14 cellular contexts compared by ENCODE assay signal in genomic region chr1:17370618-17371017, GRCh38. TPM values are rescaled to one million over a fixed set of nuclear protein-coding genes. Genes with fewer than 3 reads are reported as not detected.
DNase-seq lines count a peak whose midpoint lies in the region; ATAC-seq and TF ChIP-seq lines count a peak whose summit lies in the region.
"Had no signal": no experiment of that assay in that cellular context is flagged by ENCODE, and none has a peak within 500 bp of the region (broad histone marks: within the 10 kb centered on the region; RNA-seq: fewer than 3 reads in every experiment).

No MANE protein-coding gene starts in this region.

- no peak for ATAC-seq in HG03175 (IDR thresholded peaks at IDR 0.05; ENCODE audit: unreplicated experiment)
- ATAC-seq in left cardiac atrium = no peak
- ATAC-seq: T-cell had no signal

- no peaks in the 10 kb centered on the region for H3K4me1 ChIP-seq in SK-N-SH (ENCODE audit: control insufficient read depth in 1 of 2, insufficient read depth in 2 of 2, low read depth in 1 of 2, low read length in 1 of 2)
- H3K4me1 ChIP-seq: stomach had no signal

- H3K27ac ChIP-seq in SK-N-SH (ENCODE audit: low read depth in 2 of 2, low read length in 1 of 2) = no peak overlapping the region
- H3K27ac ChIP-seq: stomach had no signal

- peaks cover 18% of the 10 kb centered on the region for H3K27me3 Mint-ChIP-seq in Calu3 (ENCODE audit: unreplicated experiment)
- peaks cover 6% of the 10 kb centered on the region for H3K27me3 Mint-ChIP-seq in glutamatergic neuron (ENCODE audit: unreplicated experiment)

- no peaks in the 10 kb centered on the region for H3K36me3 Mint-ChIP-seq in Calu3 (ENCODE audit: insufficient read depth, unreplicated experiment)
- H3K36me3 Mint-ChIP-seq in glutamatergic neuron (ENCODE audit: unreplicated experiment) = no peaks in the 10 kb centered on the region
- H3K36me3 Mint-ChIP-seq: naive thymus-derived CD8-positive, alpha-beta T cell; T-cell had no signal

- no peaks in the 10 kb centered on the region for H3K4me1 Mint-ChIP-seq in Calu3 (ENCODE audit: low read depth, unreplicated experiment)
- no peaks in the 10 kb centered on the region for H3K4me1 Mint-ChIP-seq in glutamatergic neuron (ENCODE audit: low read depth, unreplicated experiment)
- H3K4me1 Mint-ChIP-seq: central memory CD8-positive, alpha-beta T cell; naive thymus-derived CD8-positive, alpha-beta T cell; T-cell had no signal

- H3K9ac ChIP-seq in SK-N-SH = no peak overlapping the region

- POLR2A ChIA-PET in SK-N-SH (lab: Yijun Ruan, JAX) = no interaction called here

- no peak overlapping the region for H2AFZ ChIP-seq in SK-N-SH (ENCODE audit: low read depth)

- H3K4me3 Mint-ChIP-seq in Calu3 (ENCODE audit: low read depth, unreplicated experiment) = no peak overlapping the region
- H3K4me3 Mint-ChIP-seq in glutamatergic neuron (ENCODE audit: unreplicated experiment) = no peak overlapping the region
- H3K4me3 Mint-ChIP-seq: central memory CD8-positive, alpha-beta T cell; naive thymus-derived CD8-positive, alpha-beta T cell; T-cell had no signal

- DNase-seq in Calu3 (peak; percentile 21), HFF-Myc (ENCODE audit: extremely low read depth, low read depth) (no peak), SK-N-SH (no peak), glutamatergic neuron (no peak), left cardiac atrium (no peak), SHP77 treated with DMSO at 0.1 percent for 48 hours (lab: John Stamatoyannopoulos, UW) (no peak)
- DNase-seq in activated naive CD4-positive, alpha-beta T cell treated with Interleukin-2 at 50 U/mL for 16 hours = no peak
- DNase-seq: MG63; stimulated activated CD4-positive, alpha-beta T cell treated with anti-CD3 and anti-CD28 coated beads, Interleukin-15, amount 100 ng/mL, for 24 hours; stomach; T-cell had no signal

- TF ChIP-seq CTCF in Calu3 (IDR thresholded peaks at IDR 0.05; ENCODE audit: unreplicated experiment) = peak; percentile 36
- TF ChIP-seq CTCF in HFF-Myc (IDR thresholded peaks at IDR 0.05; ENCODE audit: low read depth, low read length, missing control alignments) = peak; percentile 33
- peak; percentile 24; the same call in 1 of the 2 replicates for TF ChIP-seq CTCF in SK-N-SH (IDR thresholded peaks at IDR 0.05)
- peak; percentile 13 for TF ChIP-seq CTCF in glutamatergic neuron (IDR thresholded peaks at IDR 0.05; ENCODE audit: partially characterized antibody, unreplicated experiment)

- peaks cover 26% of the 10 kb centered on the region; the same call in 1 of the 2 replicates for H3K27me3 ChIP-seq in SK-N-SH (ENCODE audit: insufficient read depth)
- H3K27me3 ChIP-seq: MG63 had no signal

- H3K79me2 ChIP-seq in SK-N-SH (ENCODE audit: insufficient read depth) = no peaks in the 10 kb centered on the region

- no peaks in the 10 kb centered on the region for H3F3A ChIP-seq in SK-N-SH (replicated peaks; ENCODE audit: insufficient read depth)

- H3K4me2 ChIP-seq in SK-N-SH = no peak overlapping the region

- H3K9me3 Mint-ChIP-seq in Calu3 (ENCODE audit: low read depth, unreplicated experiment) (no peaks in the 10 kb centered on the region), glutamatergic neuron (ENCODE audit: unreplicated experiment) (no peaks in the 10 kb centered on the region)
- H3K9me3 Mint-ChIP-seq: central memory CD8-positive, alpha-beta T cell; naive thymus-derived CD8-positive, alpha-beta T cell; T-cell had no signal

- H3K27ac Mint-ChIP-seq in Calu3 (ENCODE audit: unreplicated experiment) = no peak overlapping the region
- no peak overlapping the region for H3K27ac Mint-ChIP-seq in glutamatergic neuron (ENCODE audit: unreplicated experiment)
- H3K27ac Mint-ChIP-seq: naive thymus-derived CD8-positive, alpha-beta T cell; T-cell had no signal

- TF ChIP-seq RAD21 in SK-N-SH (IDR thresholded peaks at IDR 0.05; ENCODE audit: low read length) = no peak

- H3K4me3 ChIP-seq in HFF-Myc (replicated peaks; ENCODE audit: low read depth, low read length) (no peak overlapping the region), SK-N-SH (ENCODE audit: low read depth in 2 of 2, low read length in 1 of 2) (no peak overlapping the region)
- H3K4me3 ChIP-seq: MG63, stomach had no signal

- no peak for TF ChIP-seq EP300 in SK-N-SH (IDR thresholded peaks at IDR 0.05; ENCODE audit: borderline replicate concordance in 1 of 2, low read depth in 1 of 2, low read length in 1 of 2)

- H3K9me3 ChIP-seq in SK-N-SH = no peaks in the 10 kb centered on the region
- H3K9me3 ChIP-seq: MG63, stomach had no signal

- no peaks in the 10 kb centered on the region for H3K36me3 ChIP-seq in SK-N-SH (replicated peaks in 1 of 2; ENCODE audit: control insufficient read depth in 1 of 2, insufficient read depth in 2 of 2, low read length in 1 of 2)
- H3K36me3 ChIP-seq: MG63, stomach had no signal

- WGBS in SK-N-SH (ENCODE audit: low lambda C conversion rate) = 73% methylated on average over 2 of the region's 2 CpGs

- BruUV-seq in Calu3 (replicated peaks; lab: Mats Ljungman, UMichigan) = no TSS peak

- CTCF ChIA-PET in Calu3 (lab: Charles Lee) = no interaction called here
- CTCF ChIA-PET in SK-N-SH (lab: Yijun Ruan, JAX) = interaction anchor here (0.6 to 1.5 kb wide), 2 partner anchors 82 to 310 kb away, joined by 3 to 4 read pairs; no protein-coding TSS in a partner anchor

- H4K20me1 ChIP-seq in SK-N-SH (ENCODE audit: insufficient read depth) = no peaks in the 10 kb centered on the region

- H3K9me2 ChIP-seq in SK-N-SH = no peaks in the 10 kb centered on the region

- intact Hi-C loops in Calu3 (cut with micrococcal nuclease; ENCODE audit: unreplicated experiment) = no loop called here
- intact Hi-C loops in left cardiac atrium (cut with DNase I) = no loop called here

TF ChIP-seq in SK-N-SH, 30 proteins besides CTCF, POLR2A, EP300 and RAD21:
- TF ChIP-seq NFIC (IDR thresholded peaks at IDR 0.05; ENCODE audit: borderline replicate concordance) = no peak
- no peak for TF ChIP-seq IRF3 (IDR thresholded peaks at IDR 0.05; ENCODE audit: low read depth, low read length)
- TF ChIP-seq USF1 (IDR thresholded peaks at IDR 0.05; ENCODE audit: borderline replicate concordance, low read depth) = no peak
- no peak for TF ChIP-seq RXRA (IDR thresholded peaks at IDR 0.05; ENCODE audit: borderline replicate concordance, low read depth)
- TF ChIP-seq POLR2AphosphoS5 (IDR thresholded peaks at IDR 0.05; ENCODE audit: low read depth, low read length) = no peak
- no peak for TF ChIP-seq FOXJ3 (CRISPR knock-in tag; IDR thresholded peaks at IDR 0.05)
- TF ChIP-seq REST (IDR thresholded peaks at IDR 0.05; ENCODE audit: low read depth, low read length) = no peak
- TF ChIP-seq GATA2 (CRISPR knock-in tag; IDR thresholded peaks at IDR 0.05) = no peak
- TF ChIP-seq MEF2A (IDR thresholded peaks at IDR 0.05; ENCODE audit: borderline replicate concordance, low read depth) = no peak

RNA-seq across cellular contexts. Expression of gene PADI6, which starts 1.4 kb away (rescaled TPM):
- total RNA-seq in Calu3 (2022) (not detected in 2 replicates), glutamatergic neuron (ENCODE audit: unreplicated experiment) (not detected), left cardiac atrium (not detected)
- polyA plus RNA-seq in SK-N-SH (2012; rRNA removed) = not detected in 2 replicates
- not detected in 2 replicates for polyA plus RNA-seq in SK-N-SH (2012; cell fraction: cytosol; rRNA removed)
- not detected in 2 replicates for polyA plus RNA-seq in SK-N-SH (2012; cell fraction: nucleus; rRNA removed)
- total RNA-seq: naive thymus-derived CD8-positive, alpha-beta T cell; stomach; T-cell had no signal
- polyA plus RNA-seq: naive thymus-derived CD8-positive, alpha-beta T cell; stomach had no signal
